In the genomic region with DNA sequence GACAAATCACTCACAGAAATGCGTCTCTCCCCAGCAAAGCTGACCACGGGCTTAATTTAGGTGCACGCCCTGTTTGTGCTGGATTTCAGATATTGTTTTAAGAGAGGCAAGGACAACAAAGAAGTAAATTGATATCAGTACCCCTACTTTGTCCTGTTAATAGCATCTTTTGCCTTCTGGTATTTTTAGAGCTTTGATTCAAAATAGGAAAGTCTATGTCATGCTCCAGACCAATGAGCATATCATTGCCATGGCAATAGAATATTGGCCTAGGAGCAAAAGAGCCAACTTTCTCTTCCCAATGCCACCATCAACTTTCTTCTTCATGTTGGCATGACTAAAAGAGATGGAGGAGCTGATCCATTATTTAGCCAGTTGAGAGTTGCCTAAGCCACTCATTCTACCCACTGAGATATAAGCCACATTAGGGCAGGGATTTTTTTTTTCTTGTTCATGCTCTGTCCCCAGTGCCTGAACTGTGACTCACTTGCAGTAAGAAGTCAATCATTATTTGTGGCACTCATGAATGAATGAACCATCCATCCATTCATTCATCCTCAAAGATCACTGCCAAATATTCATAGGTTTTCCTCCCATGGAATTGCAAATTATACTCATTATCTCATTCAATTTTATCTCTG, we compare ENCODE assay signal across 24 cellular contexts.
"Had no signal": no experiment of that assay in that cellular context is flagged by ENCODE, and none has a peak within 500 bp of the region (broad histone marks: within the 10 kb centered on the region; RNA-seq: fewer than 3 reads in every experiment).

No MANE protein-coding gene starts in this region.

- ATAC-seq: activated CD4-positive, CD25-positive, alpha-beta regulatory T cell treated with anti-CD3 and anti-CD28 coated beads, Interleukin-2, amount 50 U/mL, for 24 hours; activated CD8-positive, alpha-beta T cell treated with anti-CD3 and anti-CD28 coated beads, Interleukin-2, amount 10 ng/mL, durations not matched to agents 7 days and 5 days; gastrocnemius medialis; left colon; lower lobe of right lung; mucosa of descending colon; stimulated activated naive CD8-positive, alpha-beta T cell treated with anti-CD3 and anti-CD28 coated beads, Interleukin-15, Interleukin-2, amounts not matched to agents 100 U/mL and 50 U/mL, for 24 hours; upper lobe of right lung had no signal

- H3K27ac Mint-ChIP-seq: activated CD8-positive, alpha-beta T cell treated with anti-CD3 and anti-CD28 coated beads, Interleukin-2, amount 10 ng/mL, durations not matched to agents 7 days and 5 days; endodermal cell; naive B cell had no signal

- H3K36me3 ChIP-seq: esophagus squamous epithelium, gastrocnemius medialis, lower lobe of right lung, spleen, upper lobe of right lung had no signal

- H3K27me3 ChIP-seq: esophagus squamous epithelium, gastrocnemius medialis, spleen, upper lobe of right lung had no signal

- DNase-seq: activated CD4-positive, alpha-beta T cell treated with anti-CD3 and anti-CD28 coated beads, Interleukin-2, amount 50 U/mL, for 1 hour; activated CD8-positive, alpha-beta T cell treated with anti-CD3 and anti-CD28 coated beads, Interleukin-2, amount 10 ng/mL, durations not matched to agents 7 days and 5 days; activated T-cell treated with anti-CD3 and anti-CD28 coated beads, Interleukin-2, amount 50 U/mL, for 1 hour; amniotic stem cell; cerebellar nuclear complex; endodermal cell; esophagus squamous epithelium; gastrocnemius medialis; head of caudate nucleus; islet precursor cell; left colon; lower lobe of right lung; mesendoderm; mucosa of descending colon; naive B cell; spleen; stimulated activated CD4-positive, alpha-beta T cell treated with anti-CD3 and anti-CD28 coated beads, Interleukin-4, amount 100 ng/mL, for 1 hour; stimulated activated naive CD8-positive, alpha-beta T cell treated with anti-CD3 and anti-CD28 coated beads, Interleukin-15, Interleukin-2, amounts not matched to agents 100 U/mL and 50 U/mL, for 24 hours; T-helper 2 cell; upper lobe of right lung had no signal

- H3K27ac ChIP-seq: coronary artery, esophagus squamous epithelium, gastrocnemius medialis, lower lobe of right lung, spleen, upper lobe of right lung, VCaP had no signal

- H3K9me3 ChIP-seq: esophagus squamous epithelium, gastrocnemius medialis, lower lobe of right lung, mucosa of descending colon, spleen, upper lobe of right lung had no signal

- H3K36me3 Mint-ChIP-seq: activated naive CD8-positive, alpha-beta T cell; naive B cell had no signal

- H3K4me1 ChIP-seq: esophagus squamous epithelium, gastrocnemius medialis, lower lobe of right lung, spleen, upper lobe of right lung had no signal

- H3K4me3 Mint-ChIP-seq: activated CD8-positive, alpha-beta T cell treated with anti-CD3 and anti-CD28 coated beads, Interleukin-2, amount 10 ng/mL, durations not matched to agents 7 days and 5 days; activated naive CD8-positive, alpha-beta T cell; endodermal cell; naive B cell had no signal

- H3K4me3 ChIP-seq: coronary artery, esophagus squamous epithelium, gastrocnemius medialis, lower lobe of right lung, mucosa of descending colon, spleen, upper lobe of right lung had no signal

- H3K9me3 Mint-ChIP-seq: endodermal cell, naive B cell had no signal
